8 cellular contexts compared by ENCODE assay signal in genomic region chr17:63446981-63447687, GRCh38. TPM values are rescaled to one million over a fixed set of nuclear protein-coding genes. Genes with fewer than 3 reads are reported as not detected.
DNase-seq lines count a peak whose midpoint lies in the region; ATAC-seq and TF ChIP-seq lines count a peak whose summit lies in the region.

No MANE protein-coding gene starts in this region.

- H3K4me3 Mint-ChIP-seq in activated CD4-positive, alpha-beta memory T cell treated with anti-CD3 and anti-CD28 coated beads, Interleukin-2, amount 10 ng/mL, durations not matched to agents 7 days and 5 days, result peak overlapping the region; percentile 63
- H3K4me3 Mint-ChIP-seq in endothelial cell (ENCODE audit: unreplicated experiment) (peak overlapping the region; percentile 47), nephron progenitor cell (peak overlapping the region; percentile 44)

- H3K27ac Mint-ChIP-seq in activated CD4-positive, alpha-beta memory T cell treated with anti-CD3 and anti-CD28 coated beads, Interleukin-2, amount 10 ng/mL, durations not matched to agents 7 days and 5 days, result peak overlapping the region; percentile 69
- H3K27ac Mint-ChIP-seq in endothelial cell (ENCODE audit: unreplicated experiment) (peak overlapping the region; percentile 97), nephron progenitor cell (no peak overlapping the region)

- peak; percentile 4 for ATAC-seq in GM21529 (IDR thresholded peaks at IDR 0.05; ENCODE audit: unreplicated experiment)

- TF ChIP-seq POLR2A in vagina (IDR thresholded peaks at IDR 0.05), result no peak

- H3K4me1 ChIP-seq in vagina, result peaks cover 32% of the 10 kb centered on the region

- H3K9me3 Mint-ChIP-seq in activated CD4-positive, alpha-beta memory T cell treated with anti-CD3 and anti-CD28 coated beads, Interleukin-2, amount 10 ng/mL, durations not matched to agents 7 days and 5 days, result no peaks in the 10 kb centered on the region
- no peaks in the 10 kb centered on the region for H3K9me3 Mint-ChIP-seq in endothelial cell (ENCODE audit: unreplicated experiment)
- no peaks in the 10 kb centered on the region for H3K9me3 Mint-ChIP-seq in nephron progenitor cell

- H3K27ac ChIP-seq in vagina, result peak overlapping the region; percentile 93

- DNase-seq in AG09309 (ENCODE audit: low read depth) (no peak), NCI-H2029 (lab: John Stamatoyannopoulos, UW) (peak; percentile 59), endothelial cell (ENCODE audit: low spot score) (peak; percentile 77), nephron progenitor cell (no peak), vagina (ENCODE audit: extremely low spot score in 2 of 2) (no peak), HuH-7.5 (ENCODE audit: low spot score) (no peak)
- DNase-seq in activated CD4-positive, alpha-beta memory T cell treated with anti-CD3 and anti-CD28 coated beads, Interleukin-2, amount 10 ng/mL, durations not matched to agents 7 days and 5 days, result peak; percentile 43

- intact Hi-C loops in vagina (cut with DNase I), result loop anchor here (10.0 kb wide), 1 partner anchor 98 kb away; no protein-coding TSS in a partner anchor

- H3K36me3 Mint-ChIP-seq in activated CD4-positive, alpha-beta memory T cell treated with anti-CD3 and anti-CD28 coated beads, Interleukin-2, amount 10 ng/mL, durations not matched to agents 7 days and 5 days (ENCODE audit: low read depth), result no peaks in the 10 kb centered on the region
- H3K36me3 Mint-ChIP-seq in endothelial cell (ENCODE audit: low read depth, unreplicated experiment) (peaks cover 3% of the 10 kb centered on the region), nephron progenitor cell (ENCODE audit: low read depth) (no peaks in the 10 kb centered on the region)

- no peaks in the 10 kb centered on the region for H3K36me3 ChIP-seq in vagina

- CTCF ChIA-PET in activated CD4-positive, alpha-beta memory T cell treated with anti-CD3 and anti-CD28 coated beads, Interleukin-2, amount 10 ng/mL, durations not matched to agents 7 days and 5 days (lab: Charles Lee), result interaction anchor here (0.5 to 2.1 kb wide), 8 partner anchors 12 to 262 kb away, joined by 3 to 12 read pairs (median 4); partner anchors contain the start of gene ACE

- POLR2A ChIA-PET in activated CD4-positive, alpha-beta memory T cell treated with anti-CD3 and anti-CD28 coated beads, Interleukin-2, amount 10 ng/mL, durations not matched to agents 7 days and 5 days (lab: Charles Lee), result interaction anchor here (0.8 to 3.5 kb wide), 15 partner anchors 11 to 296 kb away, joined by 3 to 30 read pairs (median 4); partner anchors contain the start of genes ACE, DCAF7 and TACO1

- H3K4me1 Mint-ChIP-seq in activated CD4-positive, alpha-beta memory T cell treated with anti-CD3 and anti-CD28 coated beads, Interleukin-2, amount 10 ng/mL, durations not matched to agents 7 days and 5 days, result peaks cover 41% of the 10 kb centered on the region
- H3K4me1 Mint-ChIP-seq in endothelial cell (ENCODE audit: unreplicated experiment), result peaks cover 56% of the 10 kb centered on the region
- peaks cover 53% of the 10 kb centered on the region for H3K4me1 Mint-ChIP-seq in nephron progenitor cell

- H3K27me3 Mint-ChIP-seq in activated CD4-positive, alpha-beta memory T cell treated with anti-CD3 and anti-CD28 coated beads, Interleukin-2, amount 10 ng/mL, durations not matched to agents 7 days and 5 days, result peaks cover 3% of the 10 kb centered on the region
- H3K27me3 Mint-ChIP-seq in endothelial cell (ENCODE audit: unreplicated experiment), result peaks cover 30% of the 10 kb centered on the region
- H3K27me3 Mint-ChIP-seq in nephron progenitor cell (ENCODE audit: low read depth, poor library complexity), result peaks cover 29% of the 10 kb centered on the region

- H3K27me3 ChIP-seq in vagina, result no peaks in the 10 kb centered on the region

- no peaks in the 10 kb centered on the region for H3K9me3 ChIP-seq in vagina

- H3K4me3 ChIP-seq in AG09309 (ENCODE audit: control insufficient read depth, low read depth, low read length), result peak overlapping the region; percentile 49
- peak overlapping the region; percentile 73 to 84 for H3K4me3 ChIP-seq in vagina

- no peak for TF ChIP-seq CTCF in AG09309 (IDR thresholded peaks at IDR 0.05; ENCODE audit: control insufficient read depth, insufficient read depth, low read depth, low read length, missing control alignments)
- TF ChIP-seq CTCF in endothelial cell (IDR thresholded peaks at IDR 0.05; ENCODE audit: unreplicated experiment), result no peak
- TF ChIP-seq CTCF in nephron progenitor cell (IDR thresholded peaks at IDR 0.05), result no peak
- TF ChIP-seq CTCF in vagina (IDR thresholded peaks at IDR 0.05), result no peak

RNA-seq across cellular contexts. Expression of gene CYB561, which starts 1.0 kb away (rescaled TPM):
- total RNA-seq in activated CD4-positive, alpha-beta memory T cell treated with anti-CD3 and anti-CD28 coated beads, Interleukin-2, amount 10 ng/mL, durations not matched to agents 7 days and 5 days, result 10 to 100 TPM; 28.9 to 30.3 TPM
- total RNA-seq in endothelial cell (ENCODE audit: unreplicated experiment) (57.3 TPM), vagina (46.2 TPM)

RNA-seq across cellular contexts. Expression of gene ACE, which starts 29.7 kb away (rescaled TPM):
- 10 to 100 TPM; 10.6 to 12.2 TPM for total RNA-seq in activated CD4-positive, alpha-beta memory T cell treated with anti-CD3 and anti-CD28 coated beads, Interleukin-2, amount 10 ng/mL, durations not matched to agents 7 days and 5 days
- total RNA-seq in endothelial cell (ENCODE audit: unreplicated experiment) (44.8 TPM), vagina (9.6 TPM)

Comparison
In these comparisons a context has a peak if more than half of its experiments do, and no peak if none do; other contexts are left out.
1. DNase-seq: peak in NCI-H2029 (single experiment), activated CD4-positive, alpha-beta memory T cell treated with anti-CD3 and anti-CD28 coated beads, Interleukin-2, amount 10 ng/mL, durations not matched to agents 7 days and 5 days (single experiment) and endothelial cell (single experiment); none in AG09309 (single experiment), nephron progenitor cell (single experiment), vagina (0 of 2) and HuH-7.5 (single experiment).
2. Peak in every context shown above with its lines, with median percentiles within 50 percentile points of each other: H3K4me3 Mint-ChIP-seq.